In the genomic region with DNA sequence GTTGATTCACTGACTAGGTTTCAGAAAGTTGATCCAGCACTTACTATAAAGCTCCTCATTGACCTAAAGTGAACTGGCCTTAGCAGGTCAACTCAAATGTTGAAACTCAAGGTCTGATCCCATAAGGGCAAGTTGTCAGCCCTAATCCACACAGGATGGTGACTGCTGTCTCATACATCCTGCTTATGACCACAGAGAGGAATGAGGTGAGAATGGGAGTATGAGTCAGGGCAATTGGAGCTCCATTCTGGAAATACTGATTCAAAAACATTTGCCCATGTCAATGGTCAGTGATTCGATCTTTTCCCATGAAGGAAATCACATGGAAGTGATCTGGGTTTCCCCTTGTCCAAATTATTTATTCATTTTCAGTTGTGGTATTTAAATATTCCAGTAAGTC, we compare ENCODE assay signal across 14 cellular contexts.
DNase-seq lines count a peak whose midpoint lies in the region; TF ChIP-seq lines count a peak whose summit lies in the region.
"Had no signal": no experiment of that assay in that cellular context is flagged by ENCODE, and none has a peak within 500 bp of the region (broad histone marks: within the 10 kb centered on the region; RNA-seq: fewer than 3 reads in every experiment).

No MANE protein-coding gene starts in this region.

- H3K9me3 ChIP-seq in mesenchymal stem cell (ENCODE audit: control insufficient read depth, low read length) = no peaks in the 10 kb centered on the region

- no peak overlapping the region for H2BK12ac ChIP-seq in mesenchymal stem cell (ENCODE audit: low read length in 2 of 2)

- in situ Hi-C loops in GM13976 (cut with MboI; ENCODE audit: low sequenced_read_pairs, unreplicated experiment) = no loop called here

- no peak overlapping the region for H2BK5ac ChIP-seq in mesenchymal stem cell (ENCODE audit: low read depth, low read length, poor library complexity, severe bottlenecking)

- peak; percentile 70 for DNase-seq in AG09319 (ENCODE audit: extremely low read depth, low read depth)
- peak; percentile 90 for DNase-seq in NCI-H226
- peak; percentile 74 to 95 for DNase-seq in cardiac fibroblast (ENCODE audit: low read depth in 2 of 2)
- peak; percentile 58 for DNase-seq in mesenchymal stem cell
- no peak for DNase-seq in activated CD4-positive, CD25-positive, alpha-beta regulatory T cell treated with anti-CD3 and anti-CD28 coated beads, Interleukin-2, amount 50 U/mL, for 72 hours
- DNase-seq in GM13976 (ENCODE audit: low spot score) = no peak
- DNase-seq in OCI-M1 (lab: John Stamatoyannopoulos, UW) = no peak
- DNase-seq in lower leg skin (ENCODE audit: low spot score in 2 of 2) = no peak
- DNase-seq: erythroblast, NCI-H1048, NCI-H524 treated with DMSO at 0.1 percent for 48 hours, right cardiac atrium had no signal

- H3K23ac ChIP-seq in mesenchymal stem cell (ENCODE audit: low read length in 2 of 2) = no peak overlapping the region

- intact Hi-C loops in lower leg skin (cut with DNase I; ENCODE audit: low total_unique reads) = no loop called here

- H2BK15ac ChIP-seq in mesenchymal stem cell (ENCODE audit: low read depth, poor library complexity, severe bottlenecking) = no peak overlapping the region

- no peak overlapping the region for H2AK5ac ChIP-seq in mesenchymal stem cell (ENCODE audit: low read length, severe bottlenecking)

- H3K79me1 ChIP-seq in mesenchymal stem cell (replicated peaks; ENCODE audit: low read length, poor library complexity, severe bottlenecking) = peaks cover 12% of the 10 kb centered on the region

- H3K4me2 ChIP-seq in mesenchymal stem cell (ENCODE audit: low read length, poor library complexity, severe bottlenecking) = no peak overlapping the region

- no peak overlapping the region for H4K8ac ChIP-seq in mesenchymal stem cell (ENCODE audit: low read length)

- H3K9ac ChIP-seq in mesenchymal stem cell (ENCODE audit: low read length) = peak overlapping the region; percentile 67

- no peaks in the 10 kb centered on the region for H3K4me1 ChIP-seq in mesenchymal stem cell (ENCODE audit: control insufficient read depth, insufficient read depth, low read depth, low read length)

- TF ChIP-seq CTCF in AG09319 (IDR thresholded peaks at IDR 0.05; ENCODE audit: low read depth, low read length) (no peak), cardiac fibroblast (IDR thresholded peaks at IDR 0.05; ENCODE audit: low read depth, low read length) (no peak), GM13976 (IDR thresholded peaks at IDR 0.05; ENCODE audit: borderline replicate concordance, control extremely low read depth, extremely low read depth, insufficient read depth, missing control alignments) (no peak), lower leg skin (IDR thresholded peaks at IDR 0.05) (no peak)

- no peak overlapping the region for H2AFZ ChIP-seq in mesenchymal stem cell (ENCODE audit: low read depth, low read length)

- no peak overlapping the region for H3K4me3 ChIP-seq in cardiac fibroblast (replicated peaks in 1 of 2; ENCODE audit: low read depth in 2 of 2, low read length in 2 of 2)
- no peak overlapping the region for H3K4me3 ChIP-seq in mesenchymal stem cell (ENCODE audit: insufficient read depth in 1 of 2, low read depth in 1 of 2, low read length in 2 of 2)
- H3K4me3 ChIP-seq in lower leg skin (ENCODE audit: low read depth, poor library complexity, severe bottlenecking) = no peak overlapping the region
- H3K4me3 ChIP-seq: SK-N-MC had no signal

- peak overlapping the region; percentile 44 for H3K27ac ChIP-seq in mesenchymal stem cell (ENCODE audit: low read length, poor library complexity, severe bottlenecking)
- H3K27ac ChIP-seq: C4-2B, SK-N-MC had no signal

- WGBS in mesenchymal stem cell = 0% methylated on average over 1 of the region's 1 CpG
- WGBS in lower leg skin, 2 donors = 48 to 61% methylated on average over 1 of the region's 1 CpG

- H3K18ac ChIP-seq in mesenchymal stem cell (ENCODE audit: low read depth in 1 of 2, low read length in 2 of 2) = no peak overlapping the region

- no peak for TF ChIP-seq POLR2A in lower leg skin (IDR thresholded peaks at IDR 0.05)

- H4K91ac ChIP-seq in mesenchymal stem cell (ENCODE audit: low read length) = no peak overlapping the region

- no peaks in the 10 kb centered on the region for H3K27me3 ChIP-seq in mesenchymal stem cell (ENCODE audit: control insufficient read depth in 1 of 2, insufficient read depth in 1 of 2, low read length in 2 of 2)

- H3K36me3 ChIP-seq in mesenchymal stem cell (ENCODE audit: control insufficient read depth in 1 of 2, insufficient read depth in 2 of 2, low read depth in 1 of 2, low read length in 2 of 2) = no peaks in the 10 kb centered on the region

- no peak overlapping the region for H3K4ac ChIP-seq in mesenchymal stem cell (ENCODE audit: low read depth in 1 of 2, low read length in 2 of 2)

- no peak overlapping the region for H2BK120ac ChIP-seq in mesenchymal stem cell (ENCODE audit: low read depth, low read length)

- no peak overlapping the region for H3K14ac ChIP-seq in mesenchymal stem cell (ENCODE audit: low read length in 2 of 2)

Comparison
In these comparisons a context has a peak if more than half of its experiments do, and no peak if none do; other contexts are left out.
1. DNase-seq: peak in AG09319 (single experiment), NCI-H226 (single experiment), cardiac fibroblast (2 of 2) and mesenchymal stem cell (single experiment); none in activated CD4-positive, CD25-positive, alpha-beta regulatory T cell treated with anti-CD3 and anti-CD28 coated beads, Interleukin-2, amount 50 U/mL, for 72 hours (single experiment), GM13976 (single experiment), OCI-M1 (single experiment) and lower leg skin (0 of 2).